8 cellular contexts compared by ENCODE assay signal in the genomic region with DNA sequence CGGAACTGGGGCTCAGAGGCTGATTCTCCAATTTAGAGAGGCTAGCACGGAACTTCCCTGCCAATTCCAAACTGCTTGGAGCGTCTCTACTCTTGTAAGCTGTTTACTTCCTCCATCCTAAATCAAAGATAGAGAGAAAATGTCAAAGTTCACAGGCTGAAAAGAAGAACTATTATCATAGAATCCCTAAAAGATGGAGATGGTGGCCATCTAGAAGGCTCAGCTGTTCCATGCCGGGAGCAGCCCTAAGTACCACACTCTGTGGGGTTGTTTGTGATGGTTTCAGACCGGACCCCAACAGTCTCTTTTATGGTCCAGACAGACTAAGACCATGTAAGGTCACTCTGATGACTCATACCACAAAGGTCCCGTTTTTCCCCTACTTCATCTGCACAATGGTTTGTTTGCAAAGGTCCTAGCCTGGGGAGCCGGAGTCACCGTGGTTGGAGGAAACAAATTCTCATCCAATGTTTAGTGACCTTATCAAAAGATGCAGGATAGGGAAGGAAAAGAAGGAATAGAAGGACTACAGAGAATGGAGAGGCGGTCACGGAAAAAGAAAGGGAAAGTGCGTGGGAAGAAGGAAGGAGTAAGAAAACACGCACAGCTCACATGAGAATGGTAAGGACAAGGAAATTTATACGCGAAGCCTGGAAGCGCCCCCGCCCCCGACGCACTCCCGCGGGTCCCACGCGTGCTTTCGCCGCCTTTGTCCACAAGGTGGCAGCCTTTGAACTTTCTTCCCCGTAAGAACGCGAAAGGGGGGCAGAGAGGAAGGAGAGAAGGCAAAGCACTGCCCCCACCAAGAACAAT. TPM values are rescaled to one million over a fixed set of nuclear protein-coding genes. Genes with fewer than 3 reads are reported as not detected.
A peak's percentile ranks its signal among the peaks of the same experiment; 100 is the strongest.
DNase-seq lines count a peak whose midpoint lies in the region; ATAC-seq, FAIRE-seq and TF ChIP-seq lines count a peak whose summit lies in the region.

No MANE protein-coding gene starts in this region.

- peak overlapping the region; percentile 65 for H3K4me3 Mint-ChIP-seq in activated CD4-positive, alpha-beta T cell treated with anti-CD3 and anti-CD28 coated beads for 36 hours

- peaks cover 40% of the 10 kb centered on the region for H3K27me3 Mint-ChIP-seq in activated CD4-positive, alpha-beta T cell treated with anti-CD3 and anti-CD28 coated beads for 36 hours

- FAIRE-seq in A549 (lab: Jason Lieb, UNC) = no peak

- no peaks in the 10 kb centered on the region for H3K36me3 Mint-ChIP-seq in activated CD4-positive, alpha-beta T cell treated with anti-CD3 and anti-CD28 coated beads for 36 hours (ENCODE audit: low read depth)

- POLR2A ChIA-PET in A549 (lab: Yijun Ruan, JAX) = interaction anchor here (0.6 to 1.0 kb wide), 3 partner anchors 41 to 286 kb away, joined by 3 to 13 read pairs (median 3); no protein-coding TSS in a partner anchor
- POLR2A ChIA-PET in activated CD4-positive, alpha-beta T cell treated with anti-CD3 and anti-CD28 coated beads for 36 hours (lab: Charles Lee) = no interaction called here

- H3K4me2 ChIP-seq in A549 = peak overlapping the region; percentile 81

- no peak for TF ChIP-seq POLR2A in A549 (IDR thresholded peaks at IDR 0.05; ENCODE audit: low read length)

- H3K4me1 Mint-ChIP-seq in activated CD4-positive, alpha-beta T cell treated with anti-CD3 and anti-CD28 coated beads for 36 hours = peaks cover 14% of the 10 kb centered on the region

- 12% methylated on average over 27 of the region's 27 CpGs for whole genome bisulfite sequencing in A549 (ENCODE audit: missing lambda C conversion rate)

- peak; percentile 80 to 96 for TF ChIP-seq RAD21 in A549 (conservative IDR thresholded peaks at IDR 0.05 in 1 of 2, IDR thresholded peaks at IDR 0.05 in 1 of 2)

- DNase-seq in A549 (ENCODE audit: low read depth in 1 of 2, low spot score in 1 of 2) = peak; percentile 74 to 85
- DNase-seq in GM12865 (ENCODE audit: low read depth) = peak; percentile 26
- DNase-seq in NCI-H1694 treated with DMSO at 0.1 percent for 48 hours (lab: John Stamatoyannopoulos, UW) = peak; percentile 76
- DNase-seq in activated CD4-positive, alpha-beta T cell treated with anti-CD3 and anti-CD28 coated beads for 36 hours = peak; percentile 59
- DNase-seq in lower lobe of right lung = peak; percentile 74
- DNase-seq in stimulated activated CD4-positive, alpha-beta T cell treated with anti-CD3 and anti-CD28 coated beads, TNF-alpha, amount 100 ng/mL, for 4 hours (ENCODE audit: low read depth in 3 of 3) = peak in 2 of 3 experiments; percentile 9 to 24

- CTCF ChIA-PET in A549 (lab: Yijun Ruan, JAX) = interaction anchor here (0.6 to 3.7 kb wide), 61 partner anchors 9 to 1607 kb away, joined by 3 to 44 read pairs (median 4); partner anchors contain the start of gene GKN1
- CTCF ChIA-PET in activated CD4-positive, alpha-beta T cell treated with anti-CD3 and anti-CD28 coated beads for 36 hours (lab: Charles Lee) = interaction anchor here (0.6 to 1.4 kb wide), 8 partner anchors 9 to 479 kb away, joined by 3 read pairs; no protein-coding TSS in a partner anchor

- TF ChIP-seq EP300 in A549 (IDR thresholded peaks at IDR 0.05) = peak in 1 of 2 experiments; percentile 31; a peak in 1 of 5 replicates

- no peaks in the 10 kb centered on the region for H3K36me3 ChIP-seq in duodenal mucosa (ENCODE audit: control insufficient read depth in 1 of 2, insufficient read depth in 2 of 2, low read length in 2 of 2)
- H3K36me3 ChIP-seq in lower lobe of right lung = no peaks in the 10 kb centered on the region

- peak overlapping the region; percentile 23 for H3K27ac Mint-ChIP-seq in activated CD4-positive, alpha-beta T cell treated with anti-CD3 and anti-CD28 coated beads for 36 hours

- no peaks in the 10 kb centered on the region for H3K9me3 ChIP-seq in A549
- H3K9me3 ChIP-seq in duodenal mucosa (ENCODE audit: control insufficient read depth in 1 of 2, low read length in 2 of 2) = no peaks in the 10 kb centered on the region
- no peaks in the 10 kb centered on the region for H3K9me3 ChIP-seq in lower lobe of right lung

- H3K9ac ChIP-seq in duodenal mucosa (ENCODE audit: low read depth in 1 of 2, low read length in 2 of 2) = peak overlapping the region in 1 of 2 donors; percentile 42

- no peaks in the 10 kb centered on the region for H3K9me3 Mint-ChIP-seq in activated CD4-positive, alpha-beta T cell treated with anti-CD3 and anti-CD28 coated beads for 36 hours (ENCODE audit: low read depth)

- H3K27ac ChIP-seq in A549 = peak overlapping the region; percentile 90 to 95
- H3K27ac ChIP-seq in duodenal mucosa (ENCODE audit: low read depth, low read length) = no peak overlapping the region
- peak overlapping the region; percentile 80 for H3K27ac ChIP-seq in lower lobe of right lung

- H3K27me3 ChIP-seq in duodenal mucosa (ENCODE audit: control insufficient read depth in 1 of 2, insufficient read depth in 2 of 2, low read length in 2 of 2) = peaks cover 19 to 33% of the 10 kb centered on the region in 2 donors
- H3K27me3 ChIP-seq in lower lobe of right lung (ENCODE audit: low read depth) = peaks cover 22% of the 10 kb centered on the region

- TF ChIP-seq CTCF in A549 (IDR thresholded peaks at IDR 0.05) (peak; percentile 89), GM12865 (IDR thresholded peaks at IDR 0.05; ENCODE audit: insufficient read depth, low read depth, low read length, missing control alignments) (peak; percentile 64), lower lobe of right lung (IDR thresholded peaks at IDR 0.05) (peak; percentile 74)

- ATAC-seq in A549 (peak; percentile 55 to 65), lower lobe of right lung (peak; percentile 73 to 74), HG02571 (IDR thresholded peaks at IDR 0.05; ENCODE audit: unreplicated experiment) (no peak)
- ATAC-seq in activated CD4-positive, alpha-beta T cell treated with anti-CD3 and anti-CD28 coated beads for 36 hours = peak; percentile 30

- peak overlapping the region; percentile 85 for H3K4me3 ChIP-seq in A549
- H3K4me3 ChIP-seq in GM12865 (ENCODE audit: low read depth, low read length) = no peak overlapping the region
- peak overlapping the region; percentile 62 to 69 for H3K4me3 ChIP-seq in duodenal mucosa (ENCODE audit: low read depth in 1 of 2, low read length in 2 of 2)
- H3K4me3 ChIP-seq in lower lobe of right lung = peak overlapping the region; percentile 87

- H3K4me1 ChIP-seq in A549 (peaks cover 35% of the 10 kb centered on the region), duodenal mucosa (ENCODE audit: control insufficient read depth in 1 of 2, insufficient read depth in 2 of 2, low read length in 2 of 2) (peaks cover 7 to 10% of the 10 kb centered on the region in 2 donors), lower lobe of right lung (peaks cover 28% of the 10 kb centered on the region)

- intact Hi-C loops in activated CD4-positive, alpha-beta T cell treated with anti-CD3 and anti-CD28 coated beads for 36 hours (cut with DNase I, micrococcal nuclease) = loop anchor here (1.0 to 5.0 kb wide), 3 partner anchors 70 to 295 kb away; no protein-coding TSS in a partner anchor
- intact Hi-C loops in lower lobe of right lung (cut with DNase I) = no loop called here

TF ChIP-seq in A549, 52 proteins besides CTCF, POLR2A, EP300 and RAD21 (continues in another document):
- peak; percentile 16 for TF ChIP-seq ZFP36 (IDR thresholded peaks at IDR 0.05; ENCODE audit: borderline replicate concordance, partially characterized antibody)
- no peak for TF ChIP-seq FOSL2 (IDR thresholded peaks at IDR 0.05)
- peak; percentile 92 for TF ChIP-seq FOSL2 (CRISPR knock-in tag; IDR thresholded peaks at IDR 0.05)
- TF ChIP-seq MYC (IDR thresholded peaks at IDR 0.05; ENCODE audit: borderline replicate concordance, low read length) = peak; percentile 44; the same call in 1 of the 2 replicates
- TF ChIP-seq, protein P1, sequence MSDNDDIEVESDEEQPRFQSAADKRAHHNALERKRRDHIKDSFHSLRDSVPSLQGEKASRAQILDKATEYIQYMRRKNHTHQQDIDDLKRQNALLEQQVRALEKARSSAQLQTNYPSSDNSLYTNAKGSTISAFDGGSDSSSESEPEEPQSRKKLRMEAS (IDR thresholded peaks at IDR 0.05) = peak; percentile 90
- TF ChIP-seq, protein P2, sequence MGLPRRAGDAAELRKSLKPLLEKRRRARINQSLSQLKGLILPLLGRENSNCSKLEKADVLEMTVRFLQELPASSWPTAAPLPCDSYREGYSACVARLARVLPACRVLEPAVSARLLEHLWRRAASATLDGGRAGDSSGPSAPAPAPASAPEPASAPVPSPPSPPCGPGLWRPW (IDR thresholded peaks at IDR 0.05) = no peak
- TF ChIP-seq KDM5A (IDR thresholded peaks at IDR 0.05) = peak; percentile 31; the same call in 1 of the 2 replicates
- no peak for TF ChIP-seq CHD2 (IDR thresholded peaks at IDR 0.05; ENCODE audit: low read length, partially characterized antibody)
- peak; percentile 96 for TF ChIP-seq SMC3 (IDR thresholded peaks at IDR 0.05)
- 0 out of 2 replicates have a peak, but pooled peaks have one; percentile 53 for TF ChIP-seq HDAC2 (IDR thresholded peaks at IDR 0.05)
- peak; percentile 36; the same call in 1 of the 2 replicates for TF ChIP-seq GATA3 (IDR thresholded peaks at IDR 0.05; ENCODE audit: borderline replicate concordance)

RNA-seq across cellular contexts. Expression of gene ANTXR1, which starts 0.5 kb away (rescaled TPM):
- polyA plus RNA-seq in A549 (2011; rRNA removed) (150 and 161 TPM in 2 replicates), A549 (2017; fragmentation: RNase III; extraction: RNeasy Plus Mini Kit Qiagen cat#74134 plus additional on column Dnase treatment) (192 to 194 TPM (median 192 TPM) in 3 replicates)
- 122 and 157 TPM in 2 replicates for polyA plus RNA-seq in A549 (2012; cell fraction: cytosol; rRNA removed)
- polyA plus RNA-seq in A549 (2012; cell fraction: nucleus; rRNA removed) = 116 and 163 TPM in 2 replicates
- polyA minus RNA-seq in A549 (2011; rRNA and poly(A)+ RNA removed) = 99.9 and 120 TPM in 2 replicates
- total RNA-seq in activated CD4-positive, alpha-beta T cell treated with anti-CD3 and anti-CD28 coated beads for 36 hours = under 1 TPM in 1 of 2 experiments, not detected in 1; 0.32 TPM
- total RNA-seq in lower lobe of right lung = 54.3 TPM

RNA-seq across cellular contexts. Expression of gene GKN1, which starts 38.1 kb away (rescaled TPM):
- polyA plus RNA-seq in A549 (2011; rRNA removed) = 0.35 and 0.57 TPM in 2 replicates
- 0.52 and 0.81 TPM in 2 replicates for polyA plus RNA-seq in A549 (2012; cell fraction: cytosol; rRNA removed)
- 0.36 and 0.49 TPM in 2 replicates for polyA plus RNA-seq in A549 (2012; cell fraction: nucleus; rRNA removed)
- 0.45 to 0.90 TPM (median 0.45 TPM) in 3 replicates for polyA plus RNA-seq in A549 (2017; fragmentation: RNase III; extraction: RNeasy Plus Mini Kit Qiagen cat#74134 plus additional on column Dnase treatment)
- not detected in 2 replicates for polyA minus RNA-seq in A549 (2011; rRNA and poly(A)+ RNA removed)
- not detected for total RNA-seq in activated CD4-positive, alpha-beta T cell treated with anti-CD3 and anti-CD28 coated beads for 36 hours
- total RNA-seq in lower lobe of right lung = not detected

RNA-seq across cellular contexts. Expression of gene GKN2, which starts 59.8 kb away (rescaled TPM):
- polyA plus RNA-seq in A549 (2011; rRNA removed) = 0.75 and 0.93 TPM in 2 replicates
- 1.2 and 1.4 TPM in 2 replicates for polyA plus RNA-seq in A549 (2012; cell fraction: cytosol; rRNA removed)
- 0.88 and 0.96 TPM in 2 replicates for polyA plus RNA-seq in A549 (2012; cell fraction: nucleus; rRNA removed)
- 3.3 to 3.7 TPM (median 3.5 TPM) in 3 replicates for polyA plus RNA-seq in A549 (2017; fragmentation: RNase III; extraction: RNeasy Plus Mini Kit Qiagen cat#74134 plus additional on column Dnase treatment)
- polyA minus RNA-seq in A549 (2011; rRNA and poly(A)+ RNA removed) = not detected in 2 replicates
- not detected for total RNA-seq in activated CD4-positive, alpha-beta T cell treated with anti-CD3 and anti-CD28 coated beads for 36 hours
- total RNA-seq in lower lobe of right lung = 53.3 TPM

Comparison
In these comparisons a context has a peak if more than half of its experiments do, and no peak if none do; other contexts are left out.
1. DNase-seq: peak in every context shown above with its lines; median percentile 80 in A549; 76 in NCI-H1694 treated with DMSO at 0.1 percent for 48 hours; 74 in lower lobe of right lung; 59 in activated CD4-positive, alpha-beta T cell treated with anti-CD3 and anti-CD28 coated beads for 36 hours; 26 in GM12865; 16 in stimulated activated CD4-positive, alpha-beta T cell treated with anti-CD3 and anti-CD28 coated beads, TNF-alpha, amount 100 ng/mL, for 4 hours.
2. RNA of gene ANTXR1, which starts 0.5 kb away (total RNA-seq): 54.3 TPM in lower lobe of right lung (single experiment); 0.32 TPM in activated CD4-positive, alpha-beta T cell treated with anti-CD3 and anti-CD28 coated beads for 36 hours; every median in the first group is over 10 times any median in the second.
3. RNA of gene GKN2, which starts 59.8 kb away (total RNA-seq): 53.3 TPM in lower lobe of right lung (single experiment); not detected in activated CD4-positive, alpha-beta T cell treated with anti-CD3 and anti-CD28 coated beads for 36 hours; every median in the first group is over 10 times any median in the second.
4. Peak in every context shown above with its lines, with median percentiles within 50 percentile points of each other: CTCF ChIP-seq.